14 cellular contexts compared by ENCODE assay signal in genomic region chr12:6330192-6330591, GRCh38. TPM values are rescaled to one million over a fixed set of nuclear protein-coding genes. Genes with fewer than 3 reads are reported as not detected.
DNase-seq lines count a peak whose midpoint lies in the region; ATAC-seq, FAIRE-seq and TF ChIP-seq lines count a peak whose summit lies in the region.
"Had no signal": no experiment of that assay in that cellular context is flagged by ENCODE, and none has a peak within 500 bp of the region (broad histone marks: within the 10 kb centered on the region; RNA-seq: fewer than 3 reads in every experiment).

No MANE protein-coding gene starts in this region.

- H4K8ac ChIP-seq in H1 (ENCODE audit: extremely low read depth, insufficient read depth, low read length), result no peak overlapping the region

- H2BK5ac ChIP-seq in H1 (ENCODE audit: low read depth, low read length), result no peak overlapping the region

- H4K5ac ChIP-seq in H1 (ENCODE audit: insufficient read length, low read depth, low read length), result no peak overlapping the region

- H3K9me3 ChIP-seq in H1 (ENCODE audit: insufficient read depth in 2 of 2, low read depth in 1 of 2, low read length in 1 of 2), result no peaks in the 10 kb centered on the region
- H3K9me3 ChIP-seq in subcutaneous abdominal adipose tissue (ENCODE audit: control insufficient read depth in 5 of 5, low read length in 5 of 5), result no peaks in the 10 kb centered on the region
- H3K9me3 ChIP-seq: ovary had no signal

- no peak overlapping the region for H2BK20ac ChIP-seq in H1 (ENCODE audit: low read length)

- no peak overlapping the region; a peak in 1 of 4 replicates for H3K4me2 ChIP-seq in H1 (ENCODE audit: insufficient read depth in 1 of 2, low read depth in 2 of 2, low read length in 2 of 2)

- TF ChIP-seq EP300 in H1 (IDR thresholded peaks at IDR 0.05; ENCODE audit: borderline replicate concordance in 1 of 2, low read depth in 2 of 2, low read length in 2 of 2), result no peak

- no peak overlapping the region for H2BK120ac ChIP-seq in H1 (replicated peaks; ENCODE audit: low read depth, low read length)

- no peak overlapping the region for H2BK12ac ChIP-seq in H1 (ENCODE audit: low read depth, low read length)

- TF ChIP-seq POLR2A in H1 (IDR thresholded peaks at IDR 0.05; ENCODE audit: control extremely low read depth in 1 of 2, low read depth in 2 of 2, low read length in 2 of 2), result no peak

- no peak for TF ChIP-seq RAD21 in H1 (IDR thresholded peaks at IDR 0.05 in 1 of 2, conservative IDR thresholded peaks at IDR 0.05 in 1 of 2; ENCODE audit: low read depth in 2 of 2, low read length in 2 of 2)

- peaks cover 0 to 33% (median 18%) of the 10 kb centered on the region in 4 experiments; a peak in 6 of 7 replicates for H3K4me1 ChIP-seq in H1 (replicated peaks in 1 of 4; ENCODE audit: control insufficient read depth in 3 of 4, insufficient read depth in 4 of 4, low read length in 3 of 4)
- peaks cover 10 to 81% (median 68%) of the 10 kb centered on the region in 5 donors for H3K4me1 ChIP-seq in subcutaneous abdominal adipose tissue (ENCODE audit: control insufficient read depth in 5 of 5, insufficient read depth in 5 of 5, low read length in 5 of 5)

- no peak for FAIRE-seq in H1 (lab: Jason Lieb, UNC)

- no peaks in the 10 kb centered on the region for H3K27me3 ChIP-seq in H1 (replicated peaks in 1 of 4; ENCODE audit: control insufficient read depth in 3 of 4, extremely low read depth in 1 of 4, insufficient read depth in 3 of 4, low read length in 3 of 4)
- H3K27me3 ChIP-seq in subcutaneous abdominal adipose tissue (ENCODE audit: control insufficient read depth in 5 of 5, insufficient read depth in 4 of 5, low read length in 5 of 5), result no peaks in the 10 kb centered on the region
- H3K27me3 ChIP-seq: ovary had no signal

- TF ChIP-seq CTCF in H1 (IDR thresholded peaks at IDR 0.05; ENCODE audit: control extremely low read depth in 1 of 3, insufficient read depth in 1 of 3, low read depth in 1 of 3, low read length in 3 of 3), result no peak
- no peak for TF ChIP-seq CTCF in mesothelial cell of epicardium (IDR thresholded peaks at IDR 0.05; ENCODE audit: unreplicated experiment)

- no peak overlapping the region; a peak in 1 of 7 replicates for H3K9ac ChIP-seq in H1 (replicated peaks in 1 of 4; ENCODE audit: extremely low read depth in 1 of 4, low read depth in 3 of 4, low read length in 3 of 4)
- peak overlapping the region in 1 of 5 donors; percentile 3 for H3K9ac ChIP-seq in subcutaneous abdominal adipose tissue (ENCODE audit: low read length in 5 of 5)

- H3K4ac ChIP-seq in H1 (replicated peaks; ENCODE audit: insufficient read length, low read depth, low read length), result no peak overlapping the region

- POLR2A ChIA-PET in activated CD4-positive, alpha-beta T cell treated with anti-CD3 and anti-CD28 coated beads, Interleukin-2, amount 10 ng/mL, durations not matched to agents 7 days and 5 days (lab: Charles Lee), result no interaction called here
- POLR2A ChIA-PET in activated CD4-positive, alpha-beta T cell treated with anti-CD3 and anti-CD28 coated beads for 36 hours (lab: Charles Lee), result no interaction called here
- POLR2A ChIA-PET in H1 (lab: Charles Lee; ENCODE audit: partially characterized antibody), result interaction anchor here (0.7 to 17.5 kb wide), 14 partner anchors 8 to 204 kb away, joined by 3 to 286 read pairs (median 4); partner anchors contain the start of genes CD9, GAPDH, LTBR and SCNN1A

- H2AFZ ChIP-seq in H1 (ENCODE audit: low read length), result no peak overlapping the region

- H4K91ac ChIP-seq in H1 (replicated peaks; ENCODE audit: insufficient read length, low read length), result no peak overlapping the region

- 100% methylated on average over 4 of the region's 5 CpGs; no CpG with 5 or more reads in 1 of the 2 experiments for WGBS in H1 (ENCODE audit: extremely low coverage in 1 of 2, insufficient coverage in 1 of 2, insufficient read length in 1 of 2, insufficient replicate concordance in 2 of 2, low coverage in 1 of 2, low lambda C conversion rate in 2 of 2, missing lambda C conversion rate in 1 of 2), 2 experiments

- no peaks in the 10 kb centered on the region for H3K27me3 Mint-ChIP-seq in activated CD4-positive, alpha-beta T cell treated with anti-CD3 and anti-CD28 coated beads, Interleukin-2, amount 10 ng/mL, durations not matched to agents 7 days and 5 days
- H3K27me3 Mint-ChIP-seq in activated CD4-positive, alpha-beta T cell treated with anti-CD3 and anti-CD28 coated beads for 36 hours, result no peaks in the 10 kb centered on the region
- H3K27me3 Mint-ChIP-seq in mesothelial cell of epicardium (ENCODE audit: low read depth), result no peaks in the 10 kb centered on the region

- H3K27ac ChIP-seq in H1 (ENCODE audit: low read depth, low read length) (no peak overlapping the region), subcutaneous abdominal adipose tissue (ENCODE audit: low read depth, low read length) (peak overlapping the region; percentile 100)

- H3K79me1 ChIP-seq in H1 (ENCODE audit: low read depth, low read length), result peaks cover 3% of the 10 kb centered on the region; the same call in 1 of the 2 replicates

- no peak overlapping the region for H3K4me3 Mint-ChIP-seq in activated CD4-positive, alpha-beta T cell treated with anti-CD3 and anti-CD28 coated beads, Interleukin-2, amount 10 ng/mL, durations not matched to agents 7 days and 5 days
- no peak overlapping the region for H3K4me3 Mint-ChIP-seq in activated CD4-positive, alpha-beta T cell treated with anti-CD3 and anti-CD28 coated beads for 36 hours
- H3K4me3 Mint-ChIP-seq in mesothelial cell of epicardium, result no peak overlapping the region
- H3K4me3 Mint-ChIP-seq: endodermal cell had no signal

- H3K79me2 ChIP-seq in H1 (ENCODE audit: control insufficient read depth in 1 of 2, insufficient read depth in 2 of 2, low read length in 2 of 2), result peaks cover 0 to 16% of the 10 kb centered on the region in 2 experiments; a peak in 2 of 4 replicates

- peak overlapping the region; percentile 46 for H3K27ac Mint-ChIP-seq in activated CD4-positive, alpha-beta T cell treated with anti-CD3 and anti-CD28 coated beads, Interleukin-2, amount 10 ng/mL, durations not matched to agents 7 days and 5 days
- H3K27ac Mint-ChIP-seq in activated CD4-positive, alpha-beta T cell treated with anti-CD3 and anti-CD28 coated beads for 36 hours, result no peak overlapping the region
- H3K27ac Mint-ChIP-seq in mesothelial cell of epicardium, result no peak overlapping the region

- CTCF ChIA-PET in activated CD4-positive, alpha-beta T cell treated with anti-CD3 and anti-CD28 coated beads, Interleukin-2, amount 10 ng/mL, durations not matched to agents 7 days and 5 days (lab: Charles Lee), result interaction anchor here (0.8 to 1.4 kb wide), 6 partner anchors 10 to 234 kb away, joined by 3 to 6 read pairs (median 3); no protein-coding TSS in a partner anchor
- CTCF ChIA-PET in activated CD4-positive, alpha-beta T cell treated with anti-CD3 and anti-CD28 coated beads for 36 hours (lab: Charles Lee), result interaction anchor here (0.6 to 1.3 kb wide), 5 partner anchors 154 to 370 kb away, joined by 3 read pairs; no protein-coding TSS in a partner anchor
- CTCF ChIA-PET in H1 (lab: Charles Lee; ENCODE audit: partially characterized antibody), result interaction anchor here (1.0 to 7.8 kb wide), 10 partner anchors 9 to 226 kb away, joined by 3 to 109 read pairs (median 8); partner anchors contain the start of genes CD9, IFFO1, SCNN1A and TNFRSF1A

- peaks cover 59% of the 10 kb centered on the region for H3K36me3 Mint-ChIP-seq in activated CD4-positive, alpha-beta T cell treated with anti-CD3 and anti-CD28 coated beads, Interleukin-2, amount 10 ng/mL, durations not matched to agents 7 days and 5 days (ENCODE audit: low read depth)
- H3K36me3 Mint-ChIP-seq in activated CD4-positive, alpha-beta T cell treated with anti-CD3 and anti-CD28 coated beads for 36 hours (ENCODE audit: low read depth), result peaks cover 56% of the 10 kb centered on the region
- peaks cover 28% of the 10 kb centered on the region for H3K36me3 Mint-ChIP-seq in mesothelial cell of epicardium

- H3K36me3 ChIP-seq in H1 (ENCODE audit: control insufficient read depth in 2 of 4, insufficient read depth in 4 of 4, low read length in 3 of 4) (peaks cover 17 to 47% (median 29%) of the 10 kb centered on the region in 4 experiments; a peak in 5 of 8 replicates), subcutaneous abdominal adipose tissue (ENCODE audit: control insufficient read depth in 5 of 5, insufficient read depth in 5 of 5, low read length in 5 of 5) (peaks cover 7 to 84% (median 72%) of the 10 kb centered on the region in 5 donors)
- H3K36me3 ChIP-seq: ovary had no signal

- H2BK15ac ChIP-seq in H1 (ENCODE audit: low read length), result peak overlapping the region; percentile 81; the same call in 1 of the 2 replicates

- intact Hi-C loops in activated CD4-positive, alpha-beta T cell treated with anti-CD3 and anti-CD28 coated beads for 36 hours (cut with DNase I, micrococcal nuclease), result no loop called here

- H4K20me1 ChIP-seq in H1 (replicated peaks in 1 of 2; ENCODE audit: control insufficient read depth in 1 of 2, insufficient read depth in 2 of 2, low read length in 2 of 2), result no peaks in the 10 kb centered on the region

- no peak for ATAC-seq in activated CD4-positive, alpha-beta T cell treated with anti-CD3 and anti-CD28 coated beads for 36 hours
- peak; percentile 72 for ATAC-seq in HG03460 (IDR thresholded peaks at IDR 0.05; ENCODE audit: unreplicated experiment)

- H3K4me3 ChIP-seq in H1 (ENCODE audit: extremely low read depth in 1 of 4, insufficient read depth in 2 of 4, low read depth in 3 of 4, low read length in 4 of 4), result no peak overlapping the region
- H3K4me3 ChIP-seq in subcutaneous abdominal adipose tissue (ENCODE audit: low read depth in 1 of 5, low read length in 5 of 5), result no peak overlapping the region
- H3K4me3 ChIP-seq: ovary had no signal

- H3K4me1 Mint-ChIP-seq in activated CD4-positive, alpha-beta T cell treated with anti-CD3 and anti-CD28 coated beads, Interleukin-2, amount 10 ng/mL, durations not matched to agents 7 days and 5 days, result peaks cover 35% of the 10 kb centered on the region
- H3K4me1 Mint-ChIP-seq in activated CD4-positive, alpha-beta T cell treated with anti-CD3 and anti-CD28 coated beads for 36 hours, result peaks cover 26% of the 10 kb centered on the region
- H3K4me1 Mint-ChIP-seq in mesothelial cell of epicardium, result peaks cover 6% of the 10 kb centered on the region

- H3K9me3 Mint-ChIP-seq in activated CD4-positive, alpha-beta T cell treated with anti-CD3 and anti-CD28 coated beads, Interleukin-2, amount 10 ng/mL, durations not matched to agents 7 days and 5 days, result no peaks in the 10 kb centered on the region
- no peaks in the 10 kb centered on the region for H3K9me3 Mint-ChIP-seq in activated CD4-positive, alpha-beta T cell treated with anti-CD3 and anti-CD28 coated beads for 36 hours (ENCODE audit: low read depth)
- no peaks in the 10 kb centered on the region for H3K9me3 Mint-ChIP-seq in mesothelial cell of epicardium
- H3K9me3 Mint-ChIP-seq: endodermal cell had no signal

- no peak overlapping the region for H3K14ac ChIP-seq in H1 (ENCODE audit: insufficient read length)

- DNase-seq in activated CD4-positive, alpha-beta T cell treated with anti-CD3 and anti-CD28 coated beads, Interleukin-2, amount 10 ng/mL, durations not matched to agents 7 days and 5 days, result no peak
- DNase-seq in activated CD4-positive, alpha-beta T cell treated with anti-CD3 and anti-CD28 coated beads for 36 hours, result no peak
- DNase-seq in H1 (ENCODE audit: low read depth in 1 of 2, low spot score in 2 of 2), result no peak
- DNase-seq in ecto neural progenitor cell (ENCODE audit: low spot score), result no peak
- DNase-seq in mesothelial cell of epicardium (ENCODE audit: low spot score in 2 of 2, unreplicated experiment in 2 of 2), result no peak
- DNase-seq in D341Med (ENCODE audit: low spot score), result no peak
- DNase-seq: activated gamma-delta T cell treated with Interleukin-2 at 50 U/mL for 16 hours, endodermal cell, GF-D8, NCI-H1092 treated with DMSO at 0.1 percent for 48 hours, ovary, T1000 had no signal

- no peaks in the 10 kb centered on the region; the same call in 1 of the 2 replicates for H3K23me2 ChIP-seq in H1 (ENCODE audit: low read depth, low read length)

- H2AK5ac ChIP-seq in H1 (ENCODE audit: low read depth, low read length), result no peak overlapping the region

- no peak overlapping the region for H3K23ac ChIP-seq in H1 (ENCODE audit: insufficient read length)

- no peak overlapping the region for H3K18ac ChIP-seq in H1 (ENCODE audit: extremely low read depth, low read length)

- H3K56ac ChIP-seq in H1 (replicated peaks; ENCODE audit: insufficient read length, low read depth, low read length), result no peak overlapping the region

RNA-seq across cellular contexts. Expression of gene TNFRSF1A, which starts 11.7 kb away (rescaled TPM):
- 10 to 100 TPM; 59.3 to 64.4 TPM for total RNA-seq in activated CD4-positive, alpha-beta T cell treated with anti-CD3 and anti-CD28 coated beads, Interleukin-2, amount 10 ng/mL, durations not matched to agents 7 days and 5 days
- 10 to 100 TPM; 42.1 to 58.7 TPM for total RNA-seq in activated CD4-positive, alpha-beta T cell treated with anti-CD3 and anti-CD28 coated beads for 36 hours
- total RNA-seq in H1 (2021; fragmentation: NEBNext Ultra II Directional; extraction: Animal tissue kit (Norgen Biotek cat#: 25700)), result 42.1 and 45.8 TPM in 2 replicates
- polyA plus RNA-seq in H1 (2011; rRNA removed), result 28.7 and 48.7 TPM in 2 replicates
- polyA plus RNA-seq in H1 (2011; cell fraction: cytosol; rRNA removed), result 29.1 TPM
- 46.5 TPM for polyA plus RNA-seq in H1 (2011; cell fraction: nucleus; rRNA removed)
- polyA plus RNA-seq in H1 (2012, experiment 1 of 2), result 40.7 to 46.5 TPM (median 44.7 TPM) in 4 replicates
- 56.1 TPM for polyA plus RNA-seq in H1 (2012, experiment 2 of 2)
- 75.2 TPM for polyA plus RNA-seq in H1 (2013, experiment 1 of 2)
- 89.3 TPM for polyA plus RNA-seq in H1 (2013, experiment 2 of 2)
- 33.4 and 50.9 TPM in 2 replicates for polyA minus RNA-seq in H1 (2011; rRNA and poly(A)+ RNA removed)
- 28.5 TPM for polyA minus RNA-seq in H1 (2011; cell fraction: cytosol; rRNA and poly(A)+ RNA removed)
- 29.2 TPM for polyA minus RNA-seq in H1 (2011; cell fraction: nucleus; rRNA and poly(A)+ RNA removed)
- 65.4 to 70.4 TPM (median 68.9 TPM) in 3 replicates for total RNA-seq in mesothelial cell of epicardium

RNA-seq across cellular contexts. Expression of gene PLEKHG6, which starts 19.7 kb away (rescaled TPM):
- not detected for total RNA-seq in activated CD4-positive, alpha-beta T cell treated with anti-CD3 and anti-CD28 coated beads, Interleukin-2, amount 10 ng/mL, durations not matched to agents 7 days and 5 days
- not detected for total RNA-seq in activated CD4-positive, alpha-beta T cell treated with anti-CD3 and anti-CD28 coated beads for 36 hours
- 25.5 and 32.5 TPM in 2 replicates for total RNA-seq in H1 (2021; fragmentation: NEBNext Ultra II Directional; extraction: Animal tissue kit (Norgen Biotek cat#: 25700))
- 23.1 and 38.1 TPM in 2 replicates for polyA plus RNA-seq in H1 (2011; rRNA removed)
- 30.4 TPM for polyA plus RNA-seq in H1 (2011; cell fraction: cytosol; rRNA removed)
- 49.3 TPM for polyA plus RNA-seq in H1 (2011; cell fraction: nucleus; rRNA removed)
- polyA plus RNA-seq in H1 (2012, experiment 1 of 2), result 22.6 to 29.6 TPM (median 26.3 TPM) in 4 replicates
- 28.8 TPM for polyA plus RNA-seq in H1 (2012, experiment 2 of 2)
- 18.8 TPM for polyA plus RNA-seq in H1 (2013, experiment 1 of 2)
- polyA plus RNA-seq in H1 (2013, experiment 2 of 2), result 18.5 TPM
- polyA minus RNA-seq in H1 (2011; rRNA and poly(A)+ RNA removed), result 22.1 and 28.7 TPM in 2 replicates
- polyA minus RNA-seq in H1 (2011; cell fraction: cytosol; rRNA and poly(A)+ RNA removed), result 17.8 TPM
- 17.7 TPM for polyA minus RNA-seq in H1 (2011; cell fraction: nucleus; rRNA and poly(A)+ RNA removed)
- total RNA-seq in mesothelial cell of epicardium, result 16.1 to 18.3 TPM (median 16.4 TPM) in 3 replicates

RNA-seq across cellular contexts. Expression of gene SCNN1A, which starts 45.2 kb away (rescaled TPM):
- total RNA-seq in activated CD4-positive, alpha-beta T cell treated with anti-CD3 and anti-CD28 coated beads, Interleukin-2, amount 10 ng/mL, durations not matched to agents 7 days and 5 days, result under 1 TPM; 0.54 to 0.67 TPM
- total RNA-seq in activated CD4-positive, alpha-beta T cell treated with anti-CD3 and anti-CD28 coated beads for 36 hours, result under 1 TPM in 1 of 2 experiments, not detected in 1; 0.05 TPM
- total RNA-seq in H1 (2021; fragmentation: NEBNext Ultra II Directional; extraction: Animal tissue kit (Norgen Biotek cat#: 25700)), result 85.5 and 89.0 TPM in 2 replicates
- 156 and 192 TPM in 2 replicates for polyA plus RNA-seq in H1 (2011; rRNA removed)
- polyA plus RNA-seq in H1 (2011; cell fraction: cytosol; rRNA removed), result 97.5 TPM
- polyA plus RNA-seq in H1 (2011; cell fraction: nucleus; rRNA removed), result 220 TPM
- polyA plus RNA-seq in H1 (2012, experiment 1 of 2), result 83.5 to 112 TPM (median 108 TPM) in 4 replicates
- polyA plus RNA-seq in H1 (2012, experiment 2 of 2), result 95.0 TPM
- 112 TPM for polyA plus RNA-seq in H1 (2013, experiment 1 of 2)
- 115 TPM for polyA plus RNA-seq in H1 (2013, experiment 2 of 2)
- polyA minus RNA-seq in H1 (2011; rRNA and poly(A)+ RNA removed), result 117 and 161 TPM in 2 replicates
- polyA minus RNA-seq in H1 (2011; cell fraction: cytosol; rRNA and poly(A)+ RNA removed), result 49.3 TPM
- polyA minus RNA-seq in H1 (2011; cell fraction: nucleus; rRNA and poly(A)+ RNA removed), result 76.1 TPM
- total RNA-seq in mesothelial cell of epicardium, result 20.1 to 21.5 TPM (median 20.3 TPM) in 3 replicates

RNA-seq across cellular contexts. Expression of gene LTBR, which starts 53.8 kb away (rescaled TPM):
- not detected for total RNA-seq in activated CD4-positive, alpha-beta T cell treated with anti-CD3 and anti-CD28 coated beads, Interleukin-2, amount 10 ng/mL, durations not matched to agents 7 days and 5 days
- total RNA-seq in activated CD4-positive, alpha-beta T cell treated with anti-CD3 and anti-CD28 coated beads for 36 hours, result 1 to 10 TPM in 1 of 2 experiments, under 1 TPM in 1; 0.57 to 1.1 TPM
- total RNA-seq in H1 (2021; fragmentation: NEBNext Ultra II Directional; extraction: Animal tissue kit (Norgen Biotek cat#: 25700)), result 6.3 and 6.7 TPM in 2 replicates
- 5.1 and 9.2 TPM in 2 replicates for polyA plus RNA-seq in H1 (2011; rRNA removed)
- 4.2 TPM for polyA plus RNA-seq in H1 (2011; cell fraction: cytosol; rRNA removed)
- 7.9 TPM for polyA plus RNA-seq in H1 (2011; cell fraction: nucleus; rRNA removed)
- polyA plus RNA-seq in H1 (2012, experiment 1 of 2), result 27.4 to 39.4 TPM (median 31.7 TPM) in 4 replicates
- 11.0 TPM for polyA plus RNA-seq in H1 (2012, experiment 2 of 2)
- polyA plus RNA-seq in H1 (2013, experiment 1 of 2), result 11.7 TPM
- 13.4 TPM for polyA plus RNA-seq in H1 (2013, experiment 2 of 2)
- 2.2 and 3.2 TPM in 2 replicates for polyA minus RNA-seq in H1 (2011; rRNA and poly(A)+ RNA removed)
- 3.6 TPM for polyA minus RNA-seq in H1 (2011; cell fraction: cytosol; rRNA and poly(A)+ RNA removed)
- 7.4 TPM for polyA minus RNA-seq in H1 (2011; cell fraction: nucleus; rRNA and poly(A)+ RNA removed)
- total RNA-seq in mesothelial cell of epicardium, result 61.7 to 68.1 TPM (median 66.8 TPM) in 3 replicates

Comparison
In these comparisons a context has a peak if more than half of its experiments do, and no peak if none do; other contexts are left out.
1. RNA of gene PLEKHG6, which starts 19.7 kb away (total RNA-seq): 25.5 to 32.5 TPM in H1 and 16.1 to 18.3 TPM in mesothelial cell of epicardium; not detected in activated CD4-positive, alpha-beta T cell treated with anti-CD3 and anti-CD28 coated beads, Interleukin-2, amount 10 ng/mL, durations not matched to agents 7 days and 5 days and not detected in activated CD4-positive, alpha-beta T cell treated with anti-CD3 and anti-CD28 coated beads for 36 hours; every median in the first group is over 10 times any median in the second.
2. RNA of gene SCNN1A, which starts 45.2 kb away (total RNA-seq): 85.5 to 89.0 TPM in H1 and 20.1 to 21.5 TPM in mesothelial cell of epicardium; 0.54 to 0.67 TPM in activated CD4-positive, alpha-beta T cell treated with anti-CD3 and anti-CD28 coated beads, Interleukin-2, amount 10 ng/mL, durations not matched to agents 7 days and 5 days and 0.05 TPM in activated CD4-positive, alpha-beta T cell treated with anti-CD3 and anti-CD28 coated beads for 36 hours; every median in the first group is over 10 times any median in the second.